ENCODE assay signal across 9 cellular contexts in the genomic region with DNA sequence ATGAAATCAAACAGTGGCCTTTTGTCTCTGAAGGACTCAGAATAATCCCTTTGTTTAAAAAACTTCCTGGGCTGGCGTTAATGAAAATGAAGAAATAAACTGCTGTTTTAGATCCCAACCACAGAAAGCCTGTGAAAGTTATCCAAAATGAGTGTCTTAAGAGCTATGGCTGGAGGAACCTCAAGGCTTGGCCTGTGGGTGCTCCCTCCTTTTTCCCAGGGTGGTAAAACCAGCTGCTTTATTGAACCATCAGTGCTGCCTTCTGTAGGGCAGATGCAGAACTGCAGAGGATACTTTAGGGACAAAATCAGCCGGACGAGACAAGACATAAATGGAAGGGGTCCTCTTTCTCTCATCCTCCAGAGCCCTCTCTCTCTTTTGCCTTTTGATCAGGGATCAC.
DNase-seq lines count a peak whose midpoint lies in the region; ATAC-seq and TF ChIP-seq lines count a peak whose summit lies in the region.
"Had no signal": no experiment of that assay in that cellular context is flagged by ENCODE, and none has a peak within 500 bp of the region (broad histone marks: within the 10 kb centered on the region; RNA-seq: fewer than 3 reads in every experiment).

No MANE protein-coding gene starts in this region.

- TF ChIP-seq CTCF in CD14-positive monocyte (IDR thresholded peaks at IDR 0.05): peak; percentile 39
- peak; percentile 80 for TF ChIP-seq CTCF in H9 (conservative IDR thresholded peaks at IDR 0.05)
- 0 out of 2 replicates have a peak, but pooled peaks have one; percentile 17 for TF ChIP-seq CTCF in VCaP (conservative IDR thresholded peaks at IDR 0.05)

- H3K36me3 Mint-ChIP-seq in CD14-positive monocyte (peaks cover 90 to 92% of the 10 kb centered on the region in 2 donors), H9 (ENCODE audit: insufficient read depth in 1 of 3, low read depth in 3 of 3) (no peaks in the 10 kb centered on the region)
- H3K36me3 Mint-ChIP-seq in activated naive CD4-positive, alpha-beta T cell treated with anti-CD3 and anti-CD28 coated beads, Interleukin-2, amount 50 U/mL, for 72 hours: peaks cover 18 to 23% of the 10 kb centered on the region in 2 donors

- H3K56ac ChIP-seq in H9 (ENCODE audit: insufficient read length, low read depth, low read length): no peak overlapping the region

- no peak overlapping the region for H3K27ac ChIP-seq in H9 (ENCODE audit: insufficient read length, low read depth, low read length)
- no peak overlapping the region for H3K27ac ChIP-seq in VCaP

- no peak overlapping the region for H4K8ac ChIP-seq in H9 (replicated peaks; ENCODE audit: insufficient read length, low read depth, low read length)

- H3K9me3 Mint-ChIP-seq in CD14-positive monocyte (no peaks in the 10 kb centered on the region), H9 (no peaks in the 10 kb centered on the region)
- no peaks in the 10 kb centered on the region for H3K9me3 Mint-ChIP-seq in activated naive CD4-positive, alpha-beta T cell treated with anti-CD3 and anti-CD28 coated beads, Interleukin-2, amount 50 U/mL, for 72 hours

- H4K20me1 ChIP-seq in H9 (ENCODE audit: control insufficient read depth, insufficient read depth, insufficient read length): no peaks in the 10 kb centered on the region

- no peak overlapping the region for H4K5ac ChIP-seq in H9 (ENCODE audit: insufficient read length, low read depth, low read length)

- no peaks in the 10 kb centered on the region for H3K4me1 ChIP-seq in H9 (ENCODE audit: insufficient read depth, low read length)

- H3T11ph ChIP-seq in H9 (ENCODE audit: low read length): no peak overlapping the region

- no peak overlapping the region for H3K14ac ChIP-seq in H9 (ENCODE audit: insufficient read depth, low read length)

- H2AFZ ChIP-seq in H9 (ENCODE audit: low read length): no peak overlapping the region

- no peak overlapping the region for H3K4me2 ChIP-seq in H9 (ENCODE audit: insufficient read depth, insufficient read length, low read length)

- H3K79me1 ChIP-seq in H9 (ENCODE audit: insufficient read depth, low read depth, low read length, poor library complexity, severe bottlenecking): no peaks in the 10 kb centered on the region

- no peak for ATAC-seq in activated naive CD4-positive, alpha-beta T cell treated with anti-CD3 and anti-CD28 coated beads, Interleukin-2, amount 50 U/mL, for 72 hours

- no peak overlapping the region for H2BK5ac ChIP-seq in H9 (ENCODE audit: insufficient read length, low read length)

- no peak overlapping the region for H2BK120ac ChIP-seq in H9 (ENCODE audit: low read depth, low read length, poor library complexity, severe bottlenecking)

- H3K27me3 ChIP-seq in H9 (ENCODE audit: insufficient read depth, low read length): no peaks in the 10 kb centered on the region

- H2BK20ac ChIP-seq in H9 (ENCODE audit: low read depth, low read length, poor library complexity, severe bottlenecking): no peak overlapping the region

- intact Hi-C loops in CD14-positive monocyte (cut with micrococcal nuclease): no loop called here

- H3K27ac Mint-ChIP-seq in CD14-positive monocyte (no peak overlapping the region), H9 (no peak overlapping the region)
- no peak overlapping the region for H3K27ac Mint-ChIP-seq in activated naive CD4-positive, alpha-beta T cell treated with anti-CD3 and anti-CD28 coated beads, Interleukin-2, amount 50 U/mL, for 72 hours

- no peak overlapping the region for H2BK12ac ChIP-seq in H9 (ENCODE audit: insufficient read length, low read depth, low read length)

- no peak overlapping the region for H4K91ac ChIP-seq in H9 (ENCODE audit: insufficient read length, low read depth, low read length)

- H3K4ac ChIP-seq in H9 (ENCODE audit: low read depth, low read length): no peak overlapping the region

- no peaks in the 10 kb centered on the region for H3K27me3 Mint-ChIP-seq in CD14-positive monocyte (ENCODE audit: low read depth in 3 of 3)
- no peaks in the 10 kb centered on the region for H3K27me3 Mint-ChIP-seq in H9 (ENCODE audit: low read depth)

- H3K18ac ChIP-seq in H9 (ENCODE audit: insufficient read length, low read depth, low read length): no peak overlapping the region

- H3K79me2 ChIP-seq in H9 (ENCODE audit: insufficient read depth, low read length): no peaks in the 10 kb centered on the region

- no peak overlapping the region for H2AK5ac ChIP-seq in H9 (ENCODE audit: insufficient read length, low read length)

- no peak for DNase-seq in CD14-positive monocyte (ENCODE audit: low spot score)
- peak; percentile 67 for DNase-seq in H9
- peak; percentile 6 for DNase-seq in kidney tubule cell (ENCODE audit: low spot score)
- DNase-seq in NCI-H1417 (lab: John Stamatoyannopoulos, UW): no peak
- no peak for DNase-seq in NCI-H1436 treated with DMSO at 0.1 percent for 48 hours (lab: John Stamatoyannopoulos, UW)
- DNase-seq in activated naive CD4-positive, alpha-beta T cell treated with anti-CD3 and anti-CD28 coated beads, Interleukin-2, amount 50 U/mL, for 72 hours (ENCODE audit: low spot score in 2 of 2): no peak
- no peak for DNase-seq in NCI-H2196 (lab: John Stamatoyannopoulos, UW; ENCODE audit: unreplicated experiment)
- DNase-seq: activated gamma-delta T cell treated with Interleukin-2 at 50 U/mL for 16 hours had no signal

- no peak overlapping the region for H3K9ac ChIP-seq in H9 (ENCODE audit: extremely low read depth, insufficient read length, low read length)

- H3K23me2 ChIP-seq in H9 (ENCODE audit: insufficient read length, low read depth, low read length, poor library complexity, severe bottlenecking): no peaks in the 10 kb centered on the region

- H3K9me3 ChIP-seq in H9 (ENCODE audit: control insufficient read depth, low read depth, low read length): no peaks in the 10 kb centered on the region

- no peak overlapping the region for H2BK15ac ChIP-seq in H9 (ENCODE audit: low read depth, low read length)

- H3K4me1 Mint-ChIP-seq in CD14-positive monocyte: no peaks in the 10 kb centered on the region
- H3K4me1 Mint-ChIP-seq in H9: 0 out of 4 replicates have a peak, but pooled peaks cover 0 to 2% of the 10 kb centered on the region in 2 experiments

- whole genome bisulfite sequencing in H9 (ENCODE audit: extremely low coverage, insufficient read length, low lambda C conversion rate): no CpG with 5 or more reads among the region's 3 CpGs

- H3K23ac ChIP-seq in H9 (ENCODE audit: insufficient read length, low read depth, low read length): no peak overlapping the region

- no peak overlapping the region for H3K4me3 Mint-ChIP-seq in CD14-positive monocyte
- no peak overlapping the region for H3K4me3 Mint-ChIP-seq in H9

Comparison
In these comparisons a context has a peak if more than half of its experiments do, and no peak if none do; other contexts are left out.
1. DNase-seq: peak in H9 (single experiment) and kidney tubule cell (single experiment); none in CD14-positive monocyte (single experiment), NCI-H1417 (0 of 3), NCI-H1436 treated with DMSO at 0.1 percent for 48 hours (single experiment), activated naive CD4-positive, alpha-beta T cell treated with anti-CD3 and anti-CD28 coated beads, Interleukin-2, amount 50 U/mL, for 72 hours (0 of 2) and NCI-H2196 (single experiment).
2. CTCF ChIP-seq: peak in every context shown above with its lines; median percentile 80 in H9; 39 in CD14-positive monocyte; 17 in VCaP.